Comparison of ENCODE assay signal across 5 cellular contexts in genomic region chr16:88106566-88106965, GRCh38.
DNase-seq lines count a peak whose midpoint lies in the region; ATAC-seq, FAIRE-seq and TF ChIP-seq lines count a peak whose summit lies in the region.
"Not testable (repeated sequence)": the region's sequence is repeated elsewhere in the genome, so short reads cannot be mapped to it uniquely, and the experiment has no call there.

No MANE protein-coding gene starts in this region.

- not testable (repeated sequence) for H3K36me3 ChIP-seq in kidney (ENCODE audit: control insufficient read depth in 1 of 2, insufficient read depth in 2 of 2, low read length in 2 of 2)

- not testable (repeated sequence) for TF ChIP-seq CTCF in kidney (IDR thresholded peaks at IDR 0.05; ENCODE audit: borderline replicate concordance, extremely low read depth, insufficient read depth)

- DNase-seq in GM12892 (ENCODE audit: insufficient read length); HTR-8/SVneo (ENCODE audit: insufficient read length, low spot score): not testable (repeated sequence)
- DNase-seq in Right ventricle myocardium superior (peak; percentile 10), kidney (peak; percentile 35), posterior vena cava (ENCODE audit: low spot score) (peak; percentile 64)

- TF ChIP-seq POLR2A in GM12892 (IDR thresholded peaks at IDR 0.05; ENCODE audit: low read depth, low read length), result not testable (repeated sequence)

- H3K9ac ChIP-seq in kidney (ENCODE audit: low read length in 2 of 2), result not testable (repeated sequence)

- not testable (repeated sequence) for H3K4me1 ChIP-seq in kidney (ENCODE audit: control insufficient read depth in 1 of 2, insufficient read depth in 1 of 2, low read depth in 1 of 2, low read length in 2 of 2)

- FAIRE-seq in GM12892 (lab: Jason Lieb, UNC), result peak; percentile 17
- FAIRE-seq in HTR-8/SVneo (lab: Jason Lieb, UNC), result peak; percentile 67
- not testable (repeated sequence) for FAIRE-seq in kidney (lab: Jason Lieb, UNC)

- intact Hi-C loops in Right ventricle myocardium superior (cut with DNase I); kidney (cut with DNase I); posterior vena cava (cut with DNase I): not testable (repeated sequence)

- H3K27ac ChIP-seq in kidney (ENCODE audit: low read depth in 2 of 2, low read length in 2 of 2), result not testable (repeated sequence)

- H3K4me3 ChIP-seq in kidney (ENCODE audit: low read length in 2 of 2), result not testable (repeated sequence)

- not testable (repeated sequence) for ATAC-seq in Right ventricle myocardium superior (ENCODE audit: poor library complexity)

- H3K9me3 ChIP-seq in kidney (ENCODE audit: control insufficient read depth in 1 of 2, low read length in 2 of 2), result not testable (repeated sequence)
